15 cellular contexts compared by ENCODE assay signal in genomic region chr15:101209285-101209821, GRCh38. TPM values are rescaled to one million over a fixed set of nuclear protein-coding genes. Genes with fewer than 3 reads are reported as not detected.
DNase-seq lines count a peak whose midpoint lies in the region; ATAC-seq and TF ChIP-seq lines count a peak whose summit lies in the region.
"Had no signal": no experiment of that assay in that cellular context is flagged by ENCODE, and none has a peak within 500 bp of the region (broad histone marks: within the 10 kb centered on the region; RNA-seq: fewer than 3 reads in every experiment).

No MANE protein-coding gene starts in this region.

- H3K9me3 Mint-ChIP-seq in activated CD4-positive, alpha-beta T cell treated with anti-CD3 and anti-CD28 coated beads for 36 hours (ENCODE audit: low read depth): no peaks in the 10 kb centered on the region
- H3K9me3 Mint-ChIP-seq in HFFc6 (no peaks in the 10 kb centered on the region), chondrocyte (ENCODE audit: low read depth) (no peaks in the 10 kb centered on the region), natural killer cell (no peaks in the 10 kb centered on the region)
- H3K9me3 Mint-ChIP-seq in naive thymus-derived CD8-positive, alpha-beta T cell: no peaks in the 10 kb centered on the region
- H3K9me3 Mint-ChIP-seq: CD4-positive, alpha-beta memory T cell had no signal

- peaks cover 94% of the 10 kb centered on the region for H3K4me1 Mint-ChIP-seq in activated CD4-positive, alpha-beta T cell treated with anti-CD3 and anti-CD28 coated beads for 36 hours
- peaks cover 84% of the 10 kb centered on the region for H3K4me1 Mint-ChIP-seq in HFFc6 (ENCODE audit: low read depth)
- peaks cover 61% of the 10 kb centered on the region for H3K4me1 Mint-ChIP-seq in chondrocyte (ENCODE audit: low read depth)
- H3K4me1 Mint-ChIP-seq in natural killer cell: peaks cover 71 to 80% of the 10 kb centered on the region in 2 donors
- H3K4me1 Mint-ChIP-seq in naive thymus-derived CD8-positive, alpha-beta T cell: peaks cover 38 to 85% (median 78%) of the 10 kb centered on the region in 4 donors

- H3K36me3 Mint-ChIP-seq in activated CD4-positive, alpha-beta T cell treated with anti-CD3 and anti-CD28 coated beads for 36 hours (ENCODE audit: low read depth): peaks cover 25% of the 10 kb centered on the region
- H3K36me3 Mint-ChIP-seq in HFFc6 (ENCODE audit: low read depth) (peaks cover 19% of the 10 kb centered on the region), chondrocyte (ENCODE audit: low read depth) (no peaks in the 10 kb centered on the region), natural killer cell (no peaks in the 10 kb centered on the region)
- H3K36me3 Mint-ChIP-seq in naive thymus-derived CD8-positive, alpha-beta T cell: peaks cover 3 to 7% (median 6%) of the 10 kb centered on the region in 3 donors
- H3K36me3 Mint-ChIP-seq: CD4-positive, alpha-beta memory T cell had no signal

- POLR2A ChIA-PET in activated CD4-positive, alpha-beta T cell treated with anti-CD3 and anti-CD28 coated beads for 36 hours (lab: Charles Lee): interaction anchor here (0.5 kb wide), 1 partner anchor 53 kb away, joined by 3 read pairs; no protein-coding TSS in a partner anchor
- POLR2A ChIA-PET in naive thymus-derived CD8-positive, alpha-beta T cell (lab: Charles Lee): no interaction called here

- CTCF ChIA-PET in activated CD4-positive, alpha-beta T cell treated with anti-CD3 and anti-CD28 coated beads for 36 hours (lab: Charles Lee): interaction anchor here (0.8 to 1.1 kb wide), 2 partner anchors 11 to 43 kb away, joined by 3 read pairs; no protein-coding TSS in a partner anchor

- TF ChIP-seq CTCF in HFFc6 (IDR thresholded peaks at IDR 0.05) (no peak), chondrocyte (IDR thresholded peaks at IDR 0.05) (no peak), natural killer cell (IDR thresholded peaks at IDR 0.05) (no peak)

- no peak for ATAC-seq in activated CD4-positive, alpha-beta T cell treated with anti-CD3 and anti-CD28 coated beads for 36 hours
- no peak for ATAC-seq in natural killer cell
- ATAC-seq in naive thymus-derived CD8-positive, alpha-beta T cell: no peak
- ATAC-seq: left lobe of liver had no signal

- no peak overlapping the region for H3K4me3 Mint-ChIP-seq in activated CD4-positive, alpha-beta T cell treated with anti-CD3 and anti-CD28 coated beads for 36 hours
- H3K4me3 Mint-ChIP-seq in HFFc6: no peak overlapping the region
- no peak overlapping the region for H3K4me3 Mint-ChIP-seq in chondrocyte (ENCODE audit: unreplicated experiment)
- H3K4me3 Mint-ChIP-seq in natural killer cell: no peak overlapping the region
- H3K4me3 Mint-ChIP-seq in naive thymus-derived CD8-positive, alpha-beta T cell: no peak overlapping the region
- H3K4me3 Mint-ChIP-seq: CD4-positive, alpha-beta memory T cell had no signal

- intact Hi-C loops in activated CD4-positive, alpha-beta T cell treated with anti-CD3 and anti-CD28 coated beads for 36 hours (cut with DNase I, micrococcal nuclease): loop anchor here (5.0 to 10.0 kb wide), 2 partner anchors 515 to 612 kb away; partner anchors contain the start of gene TARS3 (in 1 of the 2)
- intact Hi-C loops in natural killer cell (cut with micrococcal nuclease): no loop called here

- H3K27me3 Mint-ChIP-seq in activated CD4-positive, alpha-beta T cell treated with anti-CD3 and anti-CD28 coated beads for 36 hours: no peaks in the 10 kb centered on the region
- H3K27me3 Mint-ChIP-seq in HFFc6 (ENCODE audit: insufficient read depth): peaks cover 4% of the 10 kb centered on the region
- no peaks in the 10 kb centered on the region for H3K27me3 Mint-ChIP-seq in chondrocyte (ENCODE audit: low read depth)
- H3K27me3 Mint-ChIP-seq in natural killer cell (ENCODE audit: low read depth in 2 of 2): no peaks in the 10 kb centered on the region
- H3K27me3 Mint-ChIP-seq in naive thymus-derived CD8-positive, alpha-beta T cell: no peaks in the 10 kb centered on the region
- H3K27me3 Mint-ChIP-seq: CD4-positive, alpha-beta memory T cell had no signal

- no peak for DNase-seq in activated CD4-positive, alpha-beta T cell treated with anti-CD3 and anti-CD28 coated beads for 36 hours
- DNase-seq in activated CD4-positive, alpha-beta T cell treated with anti-CD3 and anti-CD28 coated beads, Interleukin-2, amount 50 U/mL, for 1 hour: no peak
- DNase-seq in HFFc6: no peak
- DNase-seq in chondrocyte (ENCODE audit: low spot score): no peak
- DNase-seq in natural killer cell: no peak
- DNase-seq in UCSD-AML1 (lab: John Stamatoyannopoulos, UW; ENCODE audit: unreplicated experiment): no peak
- DNase-seq in NAMALWA (ENCODE audit: low spot score): no peak
- DNase-seq in naive thymus-derived CD8-positive, alpha-beta T cell: no peak
- DNase-seq: activated naive CD4-positive, alpha-beta T cell; CD4-positive, alpha-beta memory T cell; DND-41; MG63; NCI-H2107; NCI-H526 had no signal

- peak overlapping the region; percentile 16 for H3K27ac Mint-ChIP-seq in activated CD4-positive, alpha-beta T cell treated with anti-CD3 and anti-CD28 coated beads for 36 hours
- H3K27ac Mint-ChIP-seq in HFFc6 (peak overlapping the region; percentile 66), chondrocyte (ENCODE audit: unreplicated experiment) (peak overlapping the region; percentile 45), natural killer cell (peak overlapping the region; percentile 1 to 34)
- peak overlapping the region in 1 of 10 donors; percentile 9 for H3K27ac Mint-ChIP-seq in naive thymus-derived CD8-positive, alpha-beta T cell

RNA-seq across cellular contexts. Expression of gene CHSY1, which starts 42.5 kb away (rescaled TPM):
- total RNA-seq in activated CD4-positive, alpha-beta T cell treated with anti-CD3 and anti-CD28 coated beads for 36 hours: 10 to 100 TPM; 31.5 to 36.1 TPM
- total RNA-seq in HFFc6 (2021; fragmentation: NEBNext Ultra II Directional; extraction: Animal tissue kit (Norgen Biotek cat#: 25700)): 10 to 100 TPM; 29.2 to 44.2 (median 40.0) TPM
- total RNA-seq in chondrocyte: 41.2 to 60.9 TPM (median 58.5 TPM) in 3 replicates
- 10 to 100 TPM; 21.1 to 32.5 (median 30.8) TPM for total RNA-seq in natural killer cell
- 10 to 100 TPM; 12.6 to 12.9 TPM for total RNA-seq in naive thymus-derived CD8-positive, alpha-beta T cell
- polyA plus RNA-seq in naive thymus-derived CD8-positive, alpha-beta T cell: 1 to 10 TPM in 2 of 3 donors, under 1 TPM in 1; 0.96 to 1.7 (median 1.6) TPM
